21 cellular contexts compared by ENCODE assay signal in the genomic region with DNA sequence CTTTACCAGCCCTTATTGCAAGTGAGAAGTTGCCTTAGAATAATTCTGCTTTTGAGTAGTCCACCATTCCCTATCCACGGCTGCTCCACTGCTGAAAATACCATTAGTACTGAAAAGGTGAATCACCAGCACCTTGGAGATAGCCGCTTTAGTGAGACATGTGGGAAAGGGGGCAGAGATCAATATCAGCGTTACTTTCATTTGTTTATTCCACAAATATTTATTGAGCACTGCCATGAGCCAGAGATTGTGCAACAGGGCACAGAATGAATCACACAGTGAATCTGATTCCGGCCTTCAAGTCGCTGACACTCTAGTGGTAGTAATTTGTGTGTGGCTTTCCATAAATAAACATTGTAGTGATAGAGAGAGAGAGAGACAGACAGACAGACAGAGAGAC. TPM values are rescaled to one million over a fixed set of nuclear protein-coding genes. Genes with fewer than 3 reads are reported as not detected.
DNase-seq lines count a peak whose midpoint lies in the region; ATAC-seq and TF ChIP-seq lines count a peak whose summit lies in the region.
"Had no signal": no experiment of that assay in that cellular context is flagged by ENCODE, and none has a peak within 500 bp of the region (broad histone marks: within the 10 kb centered on the region; RNA-seq: fewer than 3 reads in every experiment).

No MANE protein-coding gene starts in this region.

- no peak overlapping the region for H3K4me3 Mint-ChIP-seq in activated naive CD8-positive, alpha-beta T cell treated with anti-CD3 and anti-CD28 coated beads, Interleukin-2, amount 50 U/mL, for 24 hours

- no peaks in the 10 kb centered on the region for H3K36me3 Mint-ChIP-seq in activated naive CD8-positive, alpha-beta T cell treated with anti-CD3 and anti-CD28 coated beads, Interleukin-2, amount 50 U/mL, for 24 hours (ENCODE audit: low read depth)

- DNase-seq in LoVo (ENCODE audit: low spot score) (peak; percentile 1), amniotic epithelial cell (ENCODE audit: low read depth) (peak; percentile 41), fibroblast of mammary gland (ENCODE audit: low read depth) (peak; percentile 4), renal cortical epithelial cell (ENCODE audit: low read depth) (peak; percentile 3), activated gamma-delta T cell treated with Interleukin-2 at 50 U/mL for 16 hours (no peak), amniotic stem cell (lab: John Stamatoyannopoulos, UW) (no peak)
- no peak for DNase-seq in activated naive CD8-positive, alpha-beta T cell treated with anti-CD3 and anti-CD28 coated beads, Interleukin-2, amount 50 U/mL, for 24 hours
- DNase-seq: BE2C, DND-41, H7, KBM-7, NCI-H1105 treated with DMSO at 0.1 percent for 48 hours, NCI-H1694, NCI-H2081, NCI-H446 treated with DMSO at 0.1 percent for 48 hours, NCI-H526 treated with DMSO at 0.1 percent for 48 hours, OCI-M1, Right ventricle myocardium superior had no signal

- H3K4me3 ChIP-seq in fibroblast of mammary gland (ENCODE audit: control insufficient read depth, low read depth, low read length), result no peak overlapping the region
- H3K4me3 ChIP-seq: GM12878 had no signal

- H3K27ac Mint-ChIP-seq in activated naive CD8-positive, alpha-beta T cell treated with anti-CD3 and anti-CD28 coated beads, Interleukin-2, amount 50 U/mL, for 24 hours, result no peak overlapping the region

- no peak for TF ChIP-seq CTCF in fibroblast of mammary gland (conservative IDR thresholded peaks at IDR 0.05; ENCODE audit: control insufficient read depth, insufficient read depth, low read depth, low read length)

- H3K27me3 Mint-ChIP-seq in activated naive CD8-positive, alpha-beta T cell treated with anti-CD3 and anti-CD28 coated beads, Interleukin-2, amount 50 U/mL, for 24 hours, result no peaks in the 10 kb centered on the region

- H3K4me1 Mint-ChIP-seq in activated naive CD8-positive, alpha-beta T cell treated with anti-CD3 and anti-CD28 coated beads, Interleukin-2, amount 50 U/mL, for 24 hours, result no peaks in the 10 kb centered on the region

- peaks cover 10% of the 10 kb centered on the region for H3K9me3 Mint-ChIP-seq in activated naive CD8-positive, alpha-beta T cell treated with anti-CD3 and anti-CD28 coated beads, Interleukin-2, amount 50 U/mL, for 24 hours

- no peak for ATAC-seq in activated naive CD8-positive, alpha-beta T cell treated with anti-CD3 and anti-CD28 coated beads, Interleukin-2, amount 50 U/mL, for 24 hours

RNA-seq across cellular contexts. Expression of a gene that starts 31.5 kb away (rescaled TPM):
- 0.15 and 0.17 TPM in 2 replicates for total RNA-seq in renal cortical epithelial cell
- total RNA-seq: HT-29, RPMI7951 had no signal

Comparison
In these comparisons a context has a peak if more than half of its experiments do, and no peak if none do; other contexts are left out.
1. DNase-seq: peak in LoVo (single experiment), amniotic epithelial cell (single experiment), fibroblast of mammary gland (single experiment) and renal cortical epithelial cell (single experiment); none in activated gamma-delta T cell treated with Interleukin-2 at 50 U/mL for 16 hours (single experiment), activated naive CD8-positive, alpha-beta T cell treated with anti-CD3 and anti-CD28 coated beads, Interleukin-2, amount 50 U/mL, for 24 hours (single experiment) and amniotic stem cell (single experiment).